20 cellular contexts compared by ENCODE assay signal in the genomic region with DNA sequence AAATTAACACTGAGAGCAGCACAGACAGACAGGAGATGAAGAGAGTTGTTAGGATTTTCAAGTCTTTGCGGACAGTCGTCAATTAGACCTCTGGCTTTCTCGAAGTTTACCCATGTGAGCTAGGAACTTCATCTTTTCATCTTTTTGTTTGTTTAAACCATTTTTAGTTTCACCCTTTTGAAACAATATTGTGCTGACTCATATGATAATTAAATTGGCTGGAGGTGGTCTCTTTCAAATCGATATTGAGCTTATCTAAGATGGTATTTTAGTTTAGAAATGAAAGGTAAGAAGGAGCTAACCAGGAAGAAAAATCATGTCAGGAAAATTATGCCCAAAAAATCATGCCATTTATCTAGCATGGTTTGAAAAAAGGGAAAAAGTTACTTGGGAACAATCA.
"Had no signal": no experiment of that assay in that cellular context is flagged by ENCODE, and none has a peak within 500 bp of the region (broad histone marks: within the 10 kb centered on the region; RNA-seq: fewer than 3 reads in every experiment).

No MANE protein-coding gene starts in this region.

- H3K27ac ChIP-seq: dorsolateral prefrontal cortex, gastrocnemius medialis, heart right ventricle, neutrophil, sigmoid colon, skin epidermis had no signal

- H3K9me3 ChIP-seq: gastrocnemius medialis, heart right ventricle, neutrophil, sigmoid colon had no signal

- H3K27ac Mint-ChIP-seq: naive thymus-derived CD4-positive, alpha-beta T cell; nephron progenitor cell; type B pancreatic cell had no signal

- H3K4me3 Mint-ChIP-seq: naive thymus-derived CD4-positive, alpha-beta T cell; nephron progenitor cell; type B pancreatic cell had no signal

- H3K27me3 ChIP-seq: dorsolateral prefrontal cortex, gastrocnemius medialis, heart right ventricle, neutrophil, sigmoid colon had no signal

- ATAC-seq: esophagus mucosa; gastrocnemius medialis; heart right ventricle; left lobe of liver; naive thymus-derived CD4-positive, alpha-beta T cell had no signal

- FAIRE-seq: islet of Langerhans, urothelium cell line had no signal

- H3K4me1 Mint-ChIP-seq: nephron progenitor cell had no signal

- H3K36me3 Mint-ChIP-seq: naive thymus-derived CD4-positive, alpha-beta T cell; type B pancreatic cell had no signal

- H3K36me3 ChIP-seq: gastrocnemius medialis, heart right ventricle, neutrophil, sigmoid colon had no signal

- DNase-seq: cortex of kidney; dorsolateral prefrontal cortex; effector CD8-positive, alpha-beta T cell; gastrocnemius medialis; heart right ventricle; hypothalamus; mammary epithelial cell; naive thymus-derived CD4-positive, alpha-beta T cell; nephron progenitor cell; posterior cingulate gyrus; sigmoid colon; stimulated activated CD4-positive, alpha-beta T cell treated with anti-CD3 and anti-CD28 coated beads, Interleukin-12 subunit alpha, Interleukin-12 subunit beta, amount 100 ng/mL, for 4 hours; stimulated activated naive CD4-positive, alpha-beta T cell treated with Interleukin-2 at 50 U/mL for 16 hours had no signal

- H3K9me3 Mint-ChIP-seq: naive thymus-derived CD4-positive, alpha-beta T cell; nephron progenitor cell had no signal

- H3K4me3 ChIP-seq: dorsolateral prefrontal cortex, gastrocnemius medialis, heart right ventricle, sigmoid colon, skin epidermis had no signal

- H3K4me1 ChIP-seq: gastrocnemius medialis, heart right ventricle, sigmoid colon had no signal
